ENCODE assay signal across 16 cellular contexts in genomic region chr3:112496368-112497067, GRCh38. TPM values are rescaled to one million over a fixed set of nuclear protein-coding genes. Genes with fewer than 3 reads are reported as not detected.
DNase-seq lines count a peak whose midpoint lies in the region; ATAC-seq and TF ChIP-seq lines count a peak whose summit lies in the region.
"Had no signal": no experiment of that assay in that cellular context is flagged by ENCODE, and none has a peak within 500 bp of the region (broad histone marks: within the 10 kb centered on the region; RNA-seq: fewer than 3 reads in every experiment).

No MANE protein-coding gene starts in this region.

- peak overlapping the region; percentile 43 for H3K27ac ChIP-seq in CD4-positive, alpha-beta T cell (ENCODE audit: low read depth, low read length)
- H3K27ac ChIP-seq: sigmoid colon, thyroid gland had no signal

- no peaks in the 10 kb centered on the region for H3K9me3 ChIP-seq in CD4-positive, alpha-beta T cell (ENCODE audit: control insufficient read depth, low read length)
- no peaks in the 10 kb centered on the region for H3K9me3 ChIP-seq in T-helper 17 cell (ENCODE audit: control insufficient read depth, low read length, poor library complexity, severe bottlenecking)
- H3K9me3 ChIP-seq: BE2C, thyroid gland had no signal

- intact Hi-C loops in CD4-positive, alpha-beta T cell (cut with DNase I, micrococcal nuclease): loop anchor here in 1 of 2 experiments (5.0 kb wide), 1 partner anchor 34 kb away; no protein-coding TSS in a partner anchor

- no peaks in the 10 kb centered on the region for H3K9me3 Mint-ChIP-seq in CD4-positive, alpha-beta T cell
- H3K9me3 Mint-ChIP-seq in memory B cell: peaks cover 4% of the 10 kb centered on the region

- H3K36me3 Mint-ChIP-seq in CD4-positive, alpha-beta T cell (ENCODE audit: low read depth): peaks cover 53% of the 10 kb centered on the region
- H3K36me3 Mint-ChIP-seq in T-helper 17 cell (ENCODE audit: low read depth): peaks cover 7% of the 10 kb centered on the region
- peaks cover 33% of the 10 kb centered on the region for H3K36me3 Mint-ChIP-seq in memory B cell

- H3K27me3 Mint-ChIP-seq in CD4-positive, alpha-beta T cell: no peaks in the 10 kb centered on the region
- H3K27me3 Mint-ChIP-seq in T-helper 17 cell: no peaks in the 10 kb centered on the region
- H3K27me3 Mint-ChIP-seq in memory B cell: no peaks in the 10 kb centered on the region

- ATAC-seq in CD4-positive, alpha-beta T cell (ENCODE audit: poor library complexity): peak; percentile 31
- ATAC-seq in T-helper 17 cell: peak; percentile 63
- ATAC-seq in memory B cell (ENCODE audit: low read depth): no peak
- no peak for ATAC-seq in left lobe of liver

- peak overlapping the region; percentile 86 for H3K4me3 Mint-ChIP-seq in CD4-positive, alpha-beta T cell
- H3K4me3 Mint-ChIP-seq in T-helper 17 cell (peak overlapping the region; percentile 85), memory B cell (peak overlapping the region; percentile 89)

- no peak for DNase-seq in CD4-positive, alpha-beta T cell
- no peak for DNase-seq in GM06990 (ENCODE audit: extremely low read depth, insufficient read length)
- DNase-seq in T-helper 17 cell: no peak
- no peak for DNase-seq in memory B cell (ENCODE audit: low spot score in 2 of 2)
- DNase-seq in left lobe of liver (ENCODE audit: low spot score): no peak
- DNase-seq in NCI-H69 (lab: John Stamatoyannopoulos, UW): no peak
- no peak for DNase-seq in hippocampal formation (lab: John Stamatoyannopoulos, UW)
- DNase-seq: BE2C; DMS153; foreskin fibroblast; NCI-H774; sigmoid colon; stimulated activated CD4-positive, alpha-beta T cell treated with anti-CD3 and anti-CD28 coated beads, Interleukin-4, amount 100 ng/mL, for 1 hour; thyroid gland had no signal

- peak overlapping the region; percentile 83 for H3K4me3 ChIP-seq in GM06990 (replicated peaks; ENCODE audit: low read depth, low read length)
- H3K4me3 ChIP-seq: sigmoid colon, thyroid gland had no signal

- no peaks in the 10 kb centered on the region for H3K27me3 ChIP-seq in CD4-positive, alpha-beta T cell (ENCODE audit: control insufficient read depth, insufficient read depth, low read length)
- no peaks in the 10 kb centered on the region for H3K27me3 ChIP-seq in GM06990 (replicated peaks; ENCODE audit: control insufficient read depth, insufficient read depth, low read length)
- H3K27me3 ChIP-seq: BE2C, sigmoid colon, thyroid gland had no signal

- peak overlapping the region; percentile 90 for H3K27ac Mint-ChIP-seq in CD4-positive, alpha-beta T cell
- H3K27ac Mint-ChIP-seq in T-helper 17 cell (peak overlapping the region; percentile 98), memory B cell (peak overlapping the region; percentile 98)

- H3K4me1 Mint-ChIP-seq in CD4-positive, alpha-beta T cell (ENCODE audit: low read depth): peaks cover 90% of the 10 kb centered on the region
- H3K4me1 Mint-ChIP-seq in T-helper 17 cell (peaks cover 52% of the 10 kb centered on the region), memory B cell (peaks cover 41% of the 10 kb centered on the region)

- POLR2A ChIA-PET in CD4-positive, alpha-beta T cell (lab: Charles Lee): interaction anchor here (0.6 to 0.9 kb wide), 2 partner anchors 28 to 65 kb away, joined by 3 read pairs; partner anchors contain the start of genes ATG3 and SLC35A5

- no peak for TF ChIP-seq CTCF in CD4-positive, alpha-beta T cell (IDR thresholded peaks at IDR 0.05)
- TF ChIP-seq CTCF in GM06990 (IDR thresholded peaks at IDR 0.05; ENCODE audit: insufficient read depth, low read length, poor library complexity, severe bottlenecking): no peak

- no peaks in the 10 kb centered on the region for H3K36me3 ChIP-seq in GM06990 (ENCODE audit: control insufficient read depth, insufficient read depth, low read length)
- H3K36me3 ChIP-seq: BE2C, sigmoid colon, thyroid gland had no signal

- CTCF ChIA-PET in CD4-positive, alpha-beta T cell (lab: Charles Lee): no interaction called here

RNA-seq across cellular contexts. Expression of gene BTLA, which starts 2.8 kb away (rescaled TPM):
- total RNA-seq in CD4-positive, alpha-beta T cell: 1 to 10 TPM; 8.5 to 9.6 TPM
- total RNA-seq in T-helper 17 cell (10 to 100 TPM in 1 of 2 donors, 1 to 10 TPM in 1; 9.4 to 16.0 TPM), left lobe of liver (0.25 TPM)
- total RNA-seq: osteocyte, RPMI7951, sigmoid colon had no signal

Comparison
In these comparisons a context has a peak if more than half of its experiments do, and no peak if none do; other contexts are left out.
1. ATAC-seq: peak in CD4-positive, alpha-beta T cell (single experiment) and T-helper 17 cell (single experiment); none in memory B cell (single experiment) and left lobe of liver (single experiment).
2. Peak in every context shown above with its lines, with median percentiles within 50 percentile points of each other: H3K27ac Mint-ChIP-seq and H3K4me3 Mint-ChIP-seq.